1 cellular context compared by ENCODE assay signal in the genomic region with DNA sequence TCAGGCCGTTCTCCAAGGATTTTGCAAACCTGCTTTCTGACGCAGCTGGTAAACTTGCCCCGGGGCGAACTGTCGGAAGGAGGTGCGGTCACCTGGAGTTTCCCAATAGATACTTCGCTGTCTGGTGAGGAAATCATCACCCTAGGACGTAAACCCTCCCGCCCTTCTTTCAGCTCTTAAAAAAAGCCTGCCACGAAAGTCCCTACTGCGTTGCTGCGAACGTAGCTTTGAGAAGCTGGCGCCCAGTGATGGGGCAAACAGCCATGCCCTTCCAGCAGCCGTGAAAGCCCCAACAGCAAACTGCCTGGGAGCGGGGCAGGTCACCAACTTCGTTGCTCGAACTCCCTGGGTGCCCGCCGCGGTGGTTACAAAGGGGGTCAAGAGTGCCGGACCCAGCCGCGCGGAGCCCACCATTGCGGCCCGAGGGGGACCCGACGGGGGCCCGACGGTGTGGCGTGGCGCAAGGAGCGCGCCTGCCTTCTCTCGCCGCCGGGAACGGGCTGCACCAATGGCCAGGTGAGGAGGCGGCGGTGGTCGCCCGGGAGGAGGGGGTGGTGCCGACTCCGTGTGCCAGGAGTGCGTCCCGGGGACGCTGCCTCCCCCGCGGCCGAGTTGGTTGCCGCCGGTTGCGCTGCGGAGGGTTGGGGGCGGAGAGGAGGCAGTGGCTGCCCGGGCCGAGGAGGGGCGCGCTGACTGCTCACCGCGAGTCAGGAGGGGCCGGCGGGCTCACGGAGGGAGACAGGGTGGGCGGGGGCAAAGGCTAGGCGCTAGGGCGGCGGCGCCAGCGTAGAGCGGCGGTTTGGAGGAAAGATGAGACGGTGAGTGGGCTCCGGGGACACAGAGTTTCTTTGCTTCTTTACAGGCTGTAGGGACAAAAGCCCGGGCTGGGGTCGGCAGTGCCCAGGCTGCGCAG.
TF ChIP-seq lines count a peak whose summit lies in the region.

A gene (plus strand): TSS at position 205 of the 913 bp plus-strand sequence. CDS start 24,813 bp downstream, outside the sequence.

TF ChIP-seq in GM12878, 131 proteins besides CTCF, POLR2A, EP300 and RAD21 (continued from another document):
- TF ChIP-seq, protein P1, sequence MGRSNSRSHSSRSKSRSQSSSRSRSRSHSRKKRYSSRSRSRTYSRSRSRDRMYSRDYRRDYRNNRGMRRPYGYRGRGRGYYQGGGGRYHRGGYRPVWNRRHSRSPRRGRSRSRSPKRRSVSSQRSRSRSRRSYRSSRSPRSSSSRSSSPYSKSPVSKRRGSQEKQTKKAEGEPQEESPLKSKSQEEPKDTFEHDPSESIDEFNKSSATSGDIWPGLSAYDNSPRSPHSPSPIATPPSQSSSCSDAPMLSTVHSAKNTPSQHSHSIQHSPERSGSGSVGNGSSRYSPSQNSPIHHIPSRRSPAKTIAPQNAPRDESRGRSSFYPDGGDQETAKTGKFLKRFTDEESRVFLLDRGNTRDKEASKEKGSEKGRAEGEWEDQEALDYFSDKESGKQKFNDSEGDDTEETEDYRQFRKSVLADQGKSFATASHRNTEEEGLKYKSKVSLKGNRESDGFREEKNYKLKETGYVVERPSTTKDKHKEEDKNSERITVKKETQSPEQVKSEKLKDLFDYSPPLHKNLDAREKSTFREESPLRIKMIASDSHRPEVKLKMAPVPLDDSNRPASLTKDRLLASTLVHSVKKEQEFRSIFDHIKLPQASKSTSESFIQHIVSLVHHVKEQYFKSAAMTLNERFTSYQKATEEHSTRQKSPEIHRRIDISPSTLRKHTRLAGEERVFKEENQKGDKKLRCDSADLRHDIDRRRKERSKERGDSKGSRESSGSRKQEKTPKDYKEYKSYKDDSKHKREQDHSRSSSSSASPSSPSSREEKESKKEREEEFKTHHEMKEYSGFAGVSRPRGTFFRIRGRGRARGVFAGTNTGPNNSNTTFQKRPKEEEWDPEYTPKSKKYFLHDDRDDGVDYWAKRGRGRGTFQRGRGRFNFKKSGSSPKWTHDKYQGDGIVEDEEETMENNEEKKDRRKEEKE (IDR thresholded peaks at IDR 0.05) = peak; percentile 88
- 0 out of 2 replicates have a peak, but pooled peaks have one; percentile 30 for TF ChIP-seq LARP7 (IDR thresholded peaks at IDR 0.05)
- TF ChIP-seq STAT3 (IDR thresholded peaks at IDR 0.05; ENCODE audit: low read depth, low read length) = no peak
- no peak for TF ChIP-seq RCOR1 (conservative IDR thresholded peaks at IDR 0.05; ENCODE audit: low read depth, low read length)
- TF ChIP-seq DPF2 (IDR thresholded peaks at IDR 0.05) = peak; percentile 37; the same call in 1 of the 2 replicates
- TF ChIP-seq PML (IDR thresholded peaks at IDR 0.05; ENCODE audit: low read length) = no peak
- TF ChIP-seq KLF5 (IDR thresholded peaks at IDR 0.05; ENCODE audit: partially characterized antibody) = peak; percentile 96
- TF ChIP-seq YY1 (IDR thresholded peaks at IDR 0.05; ENCODE audit: low read depth, low read length) = no peak
- TF ChIP-seq FOXK2 (IDR thresholded peaks at IDR 0.05) = peak; percentile 94
- TF ChIP-seq BHLHE40 (IDR thresholded peaks at IDR 0.05; ENCODE audit: borderline replicate concordance in 1 of 2, low read depth in 2 of 2, low read length in 1 of 2) = peak in 1 of 2 experiments; percentile 94; a peak in 2 of 4 replicates
- TF ChIP-seq GATAD2B (conservative IDR thresholded peaks at IDR 0.05; ENCODE audit: low read depth) = no peak
- TF ChIP-seq PAX5 (IDR thresholded peaks at IDR 0.05; ENCODE audit: borderline replicate concordance, low read depth, low read length) = no peak
- TF ChIP-seq EGR1 (IDR thresholded peaks at IDR 0.05; ENCODE audit: borderline replicate concordance in 1 of 2, low read depth in 2 of 2, low read length in 2 of 2) = no peak
- peak; percentile 84 for TF ChIP-seq ATF7 (IDR thresholded peaks at IDR 0.05; ENCODE audit: low read depth)
- 0 out of 2 replicates have a peak, but pooled peaks have one; percentile 31 for TF ChIP-seq SREBF1 (IDR thresholded peaks at IDR 0.05; ENCODE audit: low read length)
- TF ChIP-seq, protein P2, sequence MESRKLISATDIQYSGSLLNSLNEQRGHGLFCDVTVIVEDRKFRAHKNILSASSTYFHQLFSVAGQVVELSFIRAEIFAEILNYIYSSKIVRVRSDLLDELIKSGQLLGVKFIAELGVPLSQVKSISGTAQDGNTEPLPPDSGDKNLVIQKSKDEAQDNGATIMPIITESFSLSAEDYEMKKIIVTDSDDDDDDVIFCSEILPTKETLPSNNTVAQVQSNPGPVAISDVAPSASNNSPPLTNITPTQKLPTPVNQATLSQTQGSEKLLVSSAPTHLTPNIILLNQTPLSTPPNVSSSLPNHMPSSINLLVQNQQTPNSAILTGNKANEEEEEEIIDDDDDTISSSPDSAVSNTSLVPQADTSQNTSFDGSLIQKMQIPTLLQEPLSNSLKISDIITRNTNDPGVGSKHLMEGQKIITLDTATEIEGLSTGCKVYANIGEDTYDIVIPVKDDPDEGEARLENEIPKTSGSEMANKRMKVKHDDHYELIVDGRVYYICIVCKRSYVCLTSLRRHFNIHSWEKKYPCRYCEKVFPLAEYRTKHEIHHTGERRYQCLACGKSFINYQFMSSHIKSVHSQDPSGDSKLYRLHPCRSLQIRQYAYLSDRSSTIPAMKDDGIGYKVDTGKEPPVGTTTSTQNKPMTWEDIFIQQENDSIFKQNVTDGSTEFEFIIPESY (IDR thresholded peaks at IDR 0.05) = no peak
